In the genomic region with DNA sequence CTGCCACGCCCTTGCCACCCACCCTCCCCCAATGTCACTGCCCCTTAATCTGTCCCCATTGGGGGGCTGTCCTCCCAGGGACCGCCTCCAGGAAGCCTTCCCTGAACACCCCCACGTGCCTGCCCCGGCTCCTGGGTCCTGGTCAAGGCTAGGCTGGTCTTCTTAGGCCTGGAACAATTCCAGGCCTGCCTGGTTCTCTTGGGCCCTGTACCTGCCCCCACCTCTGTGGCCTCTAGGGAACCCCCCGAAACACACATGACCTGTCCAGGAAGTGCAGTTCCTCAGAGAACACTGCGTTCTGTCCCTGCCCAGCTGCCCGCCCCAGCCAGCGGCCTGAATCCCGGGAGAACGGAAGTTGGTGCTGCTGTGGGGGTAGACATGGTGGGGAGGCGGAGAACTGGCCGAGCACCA, we compare ENCODE assay signal across 12 cellular contexts. TPM values are rescaled to one million over a fixed set of nuclear protein-coding genes. Genes with fewer than 3 reads are reported as not detected.
DNase-seq lines count a peak whose midpoint lies in the region; ATAC-seq and TF ChIP-seq lines count a peak whose summit lies in the region.
"Had no signal": no experiment of that assay in that cellular context is flagged by ENCODE, and none has a peak within 500 bp of the region (broad histone marks: within the 10 kb centered on the region; RNA-seq: fewer than 3 reads in every experiment).

No MANE protein-coding gene starts in this region.

- no peak for ATAC-seq in activated naive CD8-positive, alpha-beta T cell treated with anti-CD3 and anti-CD28 coated beads, Interleukin-2, amount 50 U/mL, for 24 hours
- ATAC-seq in gastroesophageal sphincter (peak; percentile 46), GM21825 (IDR thresholded peaks at IDR 0.05; ENCODE audit: unreplicated experiment) (no peak)

- H3K4me3 ChIP-seq in gastroesophageal sphincter (peak overlapping the region in 1 of 2 donors; percentile 30), osteoblast (ENCODE audit: insufficient read depth, low read length) (no peak overlapping the region), uterus (no peak overlapping the region)

- WGBS in gastroesophageal sphincter (ENCODE audit: low coverage in 1 of 2), 2 donors = no CpG with 5 or more reads among the region's 12 CpGs

- no peak overlapping the region for H2AFZ ChIP-seq in osteoblast (ENCODE audit: low read length)

- H3K4me1 ChIP-seq in gastroesophageal sphincter (peaks cover 5 to 80% (median 59%) of the 10 kb centered on the region in 3 donors), osteoblast (ENCODE audit: insufficient read depth, low read length) (peaks cover 29% of the 10 kb centered on the region), uterus (peaks cover 9 to 55% of the 10 kb centered on the region in 2 donors)

- H3K4me3 Mint-ChIP-seq in activated naive CD8-positive, alpha-beta T cell treated with anti-CD3 and anti-CD28 coated beads for 36 hours = no peak overlapping the region
- no peak overlapping the region for H3K4me3 Mint-ChIP-seq in activated naive CD8-positive, alpha-beta T cell treated with anti-CD3 and anti-CD28 coated beads, Interleukin-2, amount 50 U/mL, for 24 hours
- H3K4me3 Mint-ChIP-seq: immature natural killer cell had no signal

- no peak overlapping the region for H3K27ac Mint-ChIP-seq in activated naive CD8-positive, alpha-beta T cell treated with anti-CD3 and anti-CD28 coated beads for 36 hours
- H3K27ac Mint-ChIP-seq in activated naive CD8-positive, alpha-beta T cell treated with anti-CD3 and anti-CD28 coated beads, Interleukin-2, amount 50 U/mL, for 24 hours = no peak overlapping the region

- no peaks in the 10 kb centered on the region for H3K27me3 Mint-ChIP-seq in activated naive CD8-positive, alpha-beta T cell treated with anti-CD3 and anti-CD28 coated beads for 36 hours
- H3K27me3 Mint-ChIP-seq in activated naive CD8-positive, alpha-beta T cell treated with anti-CD3 and anti-CD28 coated beads, Interleukin-2, amount 50 U/mL, for 24 hours = no peaks in the 10 kb centered on the region

- no peak for TF ChIP-seq EP300 in gastroesophageal sphincter (IDR thresholded peaks at IDR 0.05)

- peaks cover 75% of the 10 kb centered on the region for H3K79me2 ChIP-seq in osteoblast (ENCODE audit: insufficient read depth, low read length)

- peaks cover 83% of the 10 kb centered on the region for H4K20me1 ChIP-seq in osteoblast (ENCODE audit: insufficient read depth, low read length)

- DNase-seq in activated naive CD8-positive, alpha-beta T cell treated with anti-CD3 and anti-CD28 coated beads for 36 hours = peak; percentile 0
- DNase-seq in activated naive CD8-positive, alpha-beta T cell treated with anti-CD3 and anti-CD28 coated beads, Interleukin-2, amount 50 U/mL, for 24 hours = no peak
- DNase-seq in osteoblast (ENCODE audit: insufficient read length, low spot score, missing footprints) (peak; percentile 86), uterus (peak; percentile 58 to 70)
- DNase-seq in stimulated activated CD4-positive, alpha-beta T cell treated with anti-CD3 and anti-CD28 coated beads, Interleukin-4, amount 100 ng/mL, for 1 hour = no peak
- no peak for DNase-seq in stimulated activated CD4-positive, alpha-beta T cell treated with anti-CD3 and anti-CD28 coated beads, Interleukin-1b, Interleukin-23, amount 100 ng/mL, for 48 hours
- DNase-seq: AML-193, immature natural killer cell, SHP77 had no signal

- H3K9me3 ChIP-seq in gastroesophageal sphincter = no peaks in the 10 kb centered on the region
- H3K9me3 ChIP-seq in osteoblast (ENCODE audit: low read depth, low read length) = no peaks in the 10 kb centered on the region
- no peaks in the 10 kb centered on the region for H3K9me3 ChIP-seq in uterus

- TF ChIP-seq POLR2A in gastroesophageal sphincter (IDR thresholded peaks at IDR 0.05) (no peak), uterus (IDR thresholded peaks at IDR 0.05) (no peak)

- TF ChIP-seq CTCF in gastroesophageal sphincter (IDR thresholded peaks at IDR 0.05) = no peak
- TF ChIP-seq CTCF in osteoblast (IDR thresholded peaks at IDR 0.05; ENCODE audit: extremely low read depth, low read depth, low read length) = no peak
- TF ChIP-seq CTCF in uterus (IDR thresholded peaks at IDR 0.05) = no peak

- no peak overlapping the region for H3K4me2 ChIP-seq in osteoblast (ENCODE audit: insufficient read depth, low read length)

- intact Hi-C loops in uterus (cut with DNase I; ENCODE audit: low total_unique reads) = no loop called here

- no peaks in the 10 kb centered on the region for H3K4me1 Mint-ChIP-seq in activated naive CD8-positive, alpha-beta T cell treated with anti-CD3 and anti-CD28 coated beads for 36 hours
- no peaks in the 10 kb centered on the region for H3K4me1 Mint-ChIP-seq in activated naive CD8-positive, alpha-beta T cell treated with anti-CD3 and anti-CD28 coated beads, Interleukin-2, amount 50 U/mL, for 24 hours

- H3K27ac ChIP-seq in gastroesophageal sphincter (peak overlapping the region; percentile 67 to 97 (median 94)), osteoblast (ENCODE audit: low read depth, low read length) (no peak overlapping the region), uterus (peak overlapping the region; percentile 89 to 93)
- H3K27ac ChIP-seq: HL-60 had no signal

- H3K36me3 ChIP-seq in gastroesophageal sphincter (peaks cover 0 to 56% of the 10 kb centered on the region in 2 donors), osteoblast (ENCODE audit: insufficient read depth, low read length) (peaks cover 27% of the 10 kb centered on the region), uterus (no peaks in the 10 kb centered on the region)

- no peaks in the 10 kb centered on the region for H3K9me3 Mint-ChIP-seq in activated naive CD8-positive, alpha-beta T cell treated with anti-CD3 and anti-CD28 coated beads for 36 hours
- H3K9me3 Mint-ChIP-seq in activated naive CD8-positive, alpha-beta T cell treated with anti-CD3 and anti-CD28 coated beads, Interleukin-2, amount 50 U/mL, for 24 hours = no peaks in the 10 kb centered on the region
- H3K9me3 Mint-ChIP-seq: immature natural killer cell had no signal

- H3K27me3 ChIP-seq in gastroesophageal sphincter = no peaks in the 10 kb centered on the region
- no peaks in the 10 kb centered on the region for H3K27me3 ChIP-seq in osteoblast (ENCODE audit: insufficient read depth, low read length)
- no peaks in the 10 kb centered on the region for H3K27me3 ChIP-seq in uterus

- H3K36me3 Mint-ChIP-seq in activated naive CD8-positive, alpha-beta T cell treated with anti-CD3 and anti-CD28 coated beads for 36 hours = no peaks in the 10 kb centered on the region
- H3K36me3 Mint-ChIP-seq in activated naive CD8-positive, alpha-beta T cell treated with anti-CD3 and anti-CD28 coated beads, Interleukin-2, amount 50 U/mL, for 24 hours (ENCODE audit: low read depth) = no peaks in the 10 kb centered on the region

RNA-seq across cellular contexts. Expression of a gene that starts 5.1 kb away (rescaled TPM):
- 1 to 10 TPM in 1 of 2 experiments, under 1 TPM in 1; 0.78 to 1.2 TPM for total RNA-seq in activated naive CD8-positive, alpha-beta T cell treated with anti-CD3 and anti-CD28 coated beads for 36 hours
- total RNA-seq in gastroesophageal sphincter (10 to 100 TPM; 36.1 to 76.2 (median 55.6) TPM), osteoblast (53.3 and 56.8 TPM in 2 replicates), uterus (10 to 100 TPM; 15.4 to 53.1 (median 31.8) TPM)

RNA-seq across cellular contexts. Expression of a gene that starts 14.9 kb away (rescaled TPM):
- 10 to 100 TPM; 23.6 to 23.7 TPM for total RNA-seq in activated naive CD8-positive, alpha-beta T cell treated with anti-CD3 and anti-CD28 coated beads for 36 hours
- total RNA-seq in gastroesophageal sphincter = 10 to 100 TPM in 3 of 4 donors, 1 to 10 TPM in 1; 10.0 to 16.3 (median 12.7) TPM
- total RNA-seq in osteoblast = 8.7 and 9.7 TPM in 2 replicates
- 10 to 100 TPM in 3 of 4 donors, 1 to 10 TPM in 1; 7.4 to 29.9 (median 14.2) TPM for total RNA-seq in uterus

RNA-seq across cellular contexts. Expression of a gene that starts 14.9 kb away (rescaled TPM):
- total RNA-seq in activated naive CD8-positive, alpha-beta T cell treated with anti-CD3 and anti-CD28 coated beads for 36 hours = 1 to 10 TPM in 1 of 2 experiments, under 1 TPM in 1; 0.92 to 1.0 TPM
- total RNA-seq in gastroesophageal sphincter = 1 to 10 TPM; 1.5 to 4.6 (median 2.6) TPM
- total RNA-seq in osteoblast = 2.9 and 4.1 TPM in 2 replicates
- 1 to 10 TPM in 2 of 4 donors, under 1 TPM in 1, not detected in 1; 0.26 to 5.8 (median 5.5) TPM for total RNA-seq in uterus

Comparison
In these comparisons a context has a peak if more than half of its experiments do, and no peak if none do; other contexts are left out.
1. DNase-seq: peak in activated naive CD8-positive, alpha-beta T cell treated with anti-CD3 and anti-CD28 coated beads for 36 hours (single experiment), osteoblast (single experiment) and uterus (2 of 2); none in activated naive CD8-positive, alpha-beta T cell treated with anti-CD3 and anti-CD28 coated beads, Interleukin-2, amount 50 U/mL, for 24 hours (single experiment), stimulated activated CD4-positive, alpha-beta T cell treated with anti-CD3 and anti-CD28 coated beads, Interleukin-4, amount 100 ng/mL, for 1 hour (single experiment) and stimulated activated CD4-positive, alpha-beta T cell treated with anti-CD3 and anti-CD28 coated beads, Interleukin-1b, Interleukin-23, amount 100 ng/mL, for 48 hours (single experiment).
2. RNA of a gene that starts 5.1 kb away (total RNA-seq): 36.1 to 76.2 TPM in gastroesophageal sphincter, 53.3 to 56.8 TPM in osteoblast and 15.4 to 53.1 TPM in uterus; 0.78 to 1.2 TPM in activated naive CD8-positive, alpha-beta T cell treated with anti-CD3 and anti-CD28 coated beads for 36 hours; every median in the first group is over 4 times any median in the second.